In genomic region chr6:142323377-142323776, GRCh38 we compare ENCODE assay signal across 1 cellular context.
TF ChIP-seq lines count a peak whose summit lies in the region.

No MANE protein-coding gene starts in this region.

TF ChIP-seq in HepG2, 621 proteins besides CTCF, POLR2A, EP300 and RAD21 (continued from another document and continues in another):
- TF ChIP-seq ZNF225 (CRISPR knock-in tag; IDR thresholded peaks at IDR 0.05) (no peak), BORCS8-MEF2B (CRISPR knock-in tag; IDR thresholded peaks at IDR 0.05) (no peak), ZNF737 (CRISPR knock-in tag; IDR thresholded peaks at IDR 0.05; ENCODE audit: borderline replicate concordance) (no peak), ZNF441 (CRISPR knock-in tag; IDR thresholded peaks at IDR 0.05; ENCODE audit: borderline replicate concordance) (no peak), HNRNPL (IDR thresholded peaks at IDR 0.05; ENCODE audit: low read depth, low read length) (no peak), CERS6 (CRISPR knock-in tag; IDR thresholded peaks at IDR 0.05) (no peak), BCL6 (CRISPR knock-in tag; IDR thresholded peaks at IDR 0.05) (peak; percentile 93), SKIL (CRISPR knock-in tag; IDR thresholded peaks at IDR 0.05; ENCODE audit: borderline replicate concordance) (no peak), ZNF747 (CRISPR knock-in tag; IDR thresholded peaks at IDR 0.05; ENCODE audit: borderline replicate concordance) (no peak), KDM6A (CRISPR knock-in tag; IDR thresholded peaks at IDR 0.05; ENCODE audit: low read depth) (peak; percentile 20; the same call in 1 of the 2 replicates), YEATS2 (CRISPR knock-in tag; IDR thresholded peaks at IDR 0.05; ENCODE audit: borderline replicate concordance) (peak; percentile 16; the same call in 1 of the 2 replicates), FOXP1 (IDR thresholded peaks at IDR 0.05) (no peak), FOXP1 (CRISPR knock-in tag; IDR thresholded peaks at IDR 0.05) (peak; percentile 69; the same call in 1 of the 2 replicates), PTBP1 (IDR thresholded peaks at IDR 0.05; ENCODE audit: low read depth, low read length, poor library complexity, severe bottlenecking) (no peak), SP5 (CRISPR knock-in tag; IDR thresholded peaks at IDR 0.05; ENCODE audit: borderline replicate concordance, low read depth) (no peak), MAF1 (CRISPR knock-in tag; IDR thresholded peaks at IDR 0.05; ENCODE audit: borderline replicate concordance) (no peak), ZNF609 (CRISPR knock-in tag; IDR thresholded peaks at IDR 0.05; ENCODE audit: borderline replicate concordance) (no peak), ZMAT3 (CRISPR knock-in tag; conservative IDR thresholded peaks at IDR 0.05) (no peak), ZNF382 (CRISPR knock-in tag; IDR thresholded peaks at IDR 0.05; ENCODE audit: borderline replicate concordance) (no peak), FOSL1 (CRISPR knock-in tag; IDR thresholded peaks at IDR 0.05; ENCODE audit: borderline replicate concordance) (peak; percentile 84), HNF4A (CRISPR knock-in tag; IDR thresholded peaks at IDR 0.05) (no peak), ATF3 (CRISPR knock-in tag; IDR thresholded peaks at IDR 0.05) (peak; percentile 95), PRMT3 (CRISPR knock-in tag; IDR thresholded peaks at IDR 0.05; ENCODE audit: borderline replicate concordance, low read depth) (no peak), HDAC1 (CRISPR knock-in tag; IDR thresholded peaks at IDR 0.05) (no peak), CREM (IDR thresholded peaks at IDR 0.05) (peak; percentile 82), CREM (CRISPR knock-in tag; IDR thresholded peaks at IDR 0.05) (no peak), ZKSCAN1 (IDR thresholded peaks at IDR 0.05; ENCODE audit: low read length) (no peak), ZBTB25 (CRISPR knock-in tag; IDR thresholded peaks at IDR 0.05) (no peak), ZNF280D (CRISPR knock-in tag; IDR thresholded peaks at IDR 0.05) (peak; percentile 87), USF2 (IDR thresholded peaks at IDR 0.05; ENCODE audit: low read depth, low read length) (no peak), USF2 (CRISPR knock-in tag; IDR thresholded peaks at IDR 0.05; ENCODE audit: borderline replicate concordance) (no peak), CSRNP1 (CRISPR knock-in tag; IDR thresholded peaks at IDR 0.05) (no peak), PAWR (CRISPR knock-in tag; IDR thresholded peaks at IDR 0.05; ENCODE audit: borderline replicate concordance) (no peak), ZFP1 (CRISPR knock-in tag; IDR thresholded peaks at IDR 0.05) (no peak), PITX1 (CRISPR knock-in tag; IDR thresholded peaks at IDR 0.05) (no peak), TFE3 (CRISPR knock-in tag; IDR thresholded peaks at IDR 0.05) (no peak), GTF3A (CRISPR knock-in tag; conservative IDR thresholded peaks at IDR 0.05) (no peak), BCLAF1 (IDR thresholded peaks at IDR 0.05) (no peak), ZNF230 (CRISPR knock-in tag; IDR thresholded peaks at IDR 0.05) (no peak), ZNF44 (CRISPR knock-in tag; IDR thresholded peaks at IDR 0.05) (no peak), ZNF3 (CRISPR knock-in tag; IDR thresholded peaks at IDR 0.05) (no peak), MBD4 (IDR thresholded peaks at IDR 0.05; ENCODE audit: borderline replicate concordance, low read length) (0 out of 2 replicates have a peak, but pooled peaks have one; percentile 64), ZSCAN29 (CRISPR knock-in tag; conservative IDR thresholded peaks at IDR 0.05) (no peak)
